Comparison of ENCODE assay signal across 8 cellular contexts in genomic region chrX:71067727-71068051, GRCh38. TPM values are rescaled to one million over a fixed set of nuclear protein-coding genes. Genes with fewer than 3 reads are reported as not detected.
DNase-seq lines count a peak whose midpoint lies in the region; ATAC-seq and TF ChIP-seq lines count a peak whose summit lies in the region.

No MANE protein-coding gene starts in this region.

- H3K27me3 ChIP-seq in SK-N-SH (ENCODE audit: insufficient read depth): peaks cover 6% of the 10 kb centered on the region; the same call in 1 of the 2 replicates

- peak overlapping the region; percentile 78 for H3K9ac ChIP-seq in SK-N-SH

- H3K9me2 ChIP-seq in SK-N-SH: no peaks in the 10 kb centered on the region

- ATAC-seq in GM18873 (IDR thresholded peaks at IDR 0.05; ENCODE audit: low FRiP score, unreplicated experiment) (no peak), HG02981 (IDR thresholded peaks at IDR 0.05; ENCODE audit: unreplicated experiment) (no peak)

- peak overlapping the region; percentile 62 to 71 for H3K4me3 ChIP-seq in SK-N-SH (ENCODE audit: low read depth in 2 of 2, low read length in 1 of 2)
- peak overlapping the region; percentile 73 for H3K4me3 ChIP-seq in fibroblast of the aortic adventitia (ENCODE audit: low read depth, low read length)

- WGBS in SK-N-SH (ENCODE audit: low lambda C conversion rate): 2% methylated on average over 11 of the region's 11 CpGs

- no peak for DNase-seq in activated T-cell treated with anti-CD3 and anti-CD28 coated beads, Interleukin-2, amount 50 U/mL, for 24 hours
- no peak for DNase-seq in activated T-cell treated with anti-CD3 and anti-CD28 coated beads, Interleukin-2, amount 50 U/mL, for 1 hour
- no peak for DNase-seq in SK-N-SH
- no peak for DNase-seq in fibroblast of the aortic adventitia (ENCODE audit: low read depth)
- DNase-seq in progenitor cell of endocrine pancreas (ENCODE audit: low spot score, unreplicated experiment): no peak
- no peak for DNase-seq in NCI-H2081 (lab: John Stamatoyannopoulos, UW)

- TF ChIP-seq RAD21 in SK-N-SH (IDR thresholded peaks at IDR 0.05; ENCODE audit: low read length): no peak

- POLR2A ChIA-PET in SK-N-SH (lab: Yijun Ruan, JAX): no interaction called here

- no peaks in the 10 kb centered on the region; the same call in 1 of the 2 replicates for H3K9me3 ChIP-seq in SK-N-SH

- H3K4me1 ChIP-seq in SK-N-SH (ENCODE audit: control insufficient read depth in 1 of 2, insufficient read depth in 2 of 2, low read depth in 1 of 2, low read length in 1 of 2): no peaks in the 10 kb centered on the region

- peaks cover 29% of the 10 kb centered on the region for H3K36me3 Mint-ChIP-seq in activated T-cell treated with anti-CD3 and anti-CD28 coated beads, Interleukin-2, amount 50 U/mL, for 24 hours (ENCODE audit: low read depth)
- peaks cover under 1% of the 10 kb centered on the region for H3K36me3 Mint-ChIP-seq in progenitor cell of endocrine pancreas (ENCODE audit: insufficient read depth)

- H3K4me2 ChIP-seq in SK-N-SH: peak overlapping the region; percentile 63

- CTCF ChIA-PET in SK-N-SH (lab: Yijun Ruan, JAX): interaction anchor here (1.3 kb wide), 1 partner anchor 61 kb away, joined by 3 read pairs; no protein-coding TSS in a partner anchor

- H3K79me2 ChIP-seq in SK-N-SH (ENCODE audit: insufficient read depth): peaks cover 48% of the 10 kb centered on the region

- peaks cover 18% of the 10 kb centered on the region for H3K4me1 Mint-ChIP-seq in activated T-cell treated with anti-CD3 and anti-CD28 coated beads, Interleukin-2, amount 50 U/mL, for 24 hours (ENCODE audit: low read depth)
- peaks cover 7% of the 10 kb centered on the region for H3K4me1 Mint-ChIP-seq in progenitor cell of endocrine pancreas (ENCODE audit: low read depth)

- peak overlapping the region; percentile 97 for H3K27ac Mint-ChIP-seq in activated T-cell treated with anti-CD3 and anti-CD28 coated beads, Interleukin-2, amount 50 U/mL, for 24 hours
- peak overlapping the region; percentile 95 for H3K27ac Mint-ChIP-seq in progenitor cell of endocrine pancreas

- TF ChIP-seq CTCF in SK-N-SH (IDR thresholded peaks at IDR 0.05) (no peak), fibroblast of the aortic adventitia (IDR thresholded peaks at IDR 0.05; ENCODE audit: insufficient read depth, low read length) (no peak), progenitor cell of endocrine pancreas (IDR thresholded peaks at IDR 0.05; ENCODE audit: unreplicated experiment) (no peak)

- peaks cover 37% of the 10 kb centered on the region for H3K27me3 Mint-ChIP-seq in activated T-cell treated with anti-CD3 and anti-CD28 coated beads, Interleukin-2, amount 50 U/mL, for 24 hours
- H3K27me3 Mint-ChIP-seq in progenitor cell of endocrine pancreas: no peaks in the 10 kb centered on the region

- H3K27ac ChIP-seq in SK-N-SH (ENCODE audit: low read depth in 2 of 2, low read length in 1 of 2): peak overlapping the region; percentile 65 to 81

- no peaks in the 10 kb centered on the region for H3F3A ChIP-seq in SK-N-SH (replicated peaks; ENCODE audit: insufficient read depth)

- H4K20me1 ChIP-seq in SK-N-SH (ENCODE audit: insufficient read depth): no peaks in the 10 kb centered on the region

- H3K9me3 Mint-ChIP-seq in activated T-cell treated with anti-CD3 and anti-CD28 coated beads, Interleukin-2, amount 50 U/mL, for 24 hours: no peaks in the 10 kb centered on the region
- H3K9me3 Mint-ChIP-seq in progenitor cell of endocrine pancreas (ENCODE audit: low read depth): peaks cover 22% of the 10 kb centered on the region

- TF ChIP-seq EP300 in SK-N-SH (IDR thresholded peaks at IDR 0.05; ENCODE audit: borderline replicate concordance in 1 of 2, low read depth in 1 of 2, low read length in 1 of 2): no peak

- peak overlapping the region; percentile 70 for H2AFZ ChIP-seq in SK-N-SH (ENCODE audit: low read depth)

- peak overlapping the region; percentile 85 for H3K4me3 Mint-ChIP-seq in activated T-cell treated with anti-CD3 and anti-CD28 coated beads, Interleukin-2, amount 50 U/mL, for 24 hours
- H3K4me3 Mint-ChIP-seq in progenitor cell of endocrine pancreas (ENCODE audit: low read depth): peak overlapping the region; percentile 96

- peaks cover 0 to 6% of the 10 kb centered on the region in 2 experiments for H3K36me3 ChIP-seq in SK-N-SH (replicated peaks in 1 of 2; ENCODE audit: control insufficient read depth in 1 of 2, insufficient read depth in 2 of 2, low read length in 1 of 2)

TF ChIP-seq in SK-N-SH, 30 proteins besides CTCF, POLR2A, EP300 and RAD21 (continues in another document):
- TF ChIP-seq FOXJ3 (CRISPR knock-in tag; IDR thresholded peaks at IDR 0.05): no peak
- no peak for TF ChIP-seq IRF3 (IDR thresholded peaks at IDR 0.05; ENCODE audit: low read depth, low read length)
- no peak for TF ChIP-seq ZBTB33 (IDR thresholded peaks at IDR 0.05; ENCODE audit: borderline replicate concordance, low read depth)
- TF ChIP-seq PBX3 (IDR thresholded peaks at IDR 0.05): no peak
- no peak for TF ChIP-seq JUND (IDR thresholded peaks at IDR 0.05)
- no peak for TF ChIP-seq GATA2 (CRISPR knock-in tag; IDR thresholded peaks at IDR 0.05)
- no peak for TF ChIP-seq NRF1 (IDR thresholded peaks at IDR 0.05; ENCODE audit: low read depth, low read length)
- no peak for TF ChIP-seq RXRA (IDR thresholded peaks at IDR 0.05; ENCODE audit: borderline replicate concordance, low read depth)
- TF ChIP-seq RFX5 (IDR thresholded peaks at IDR 0.05; ENCODE audit: low read length): no peak

RNA-seq across cellular contexts. Expression of gene SNX12, which starts 0.4 kb away (rescaled TPM):
- 39.8 and 51.5 TPM in 2 replicates for polyA plus RNA-seq in SK-N-SH (2012; rRNA removed)
- polyA plus RNA-seq in SK-N-SH (2012; cell fraction: cytosol; rRNA removed): 40.3 and 44.1 TPM in 2 replicates
- 27.2 and 35.8 TPM in 2 replicates for polyA plus RNA-seq in SK-N-SH (2012; cell fraction: nucleus; rRNA removed)
- total RNA-seq in fibroblast of the aortic adventitia (ENCODE audit: low replicate concordance): 61.7 and 64.1 TPM in 2 replicates
- total RNA-seq in progenitor cell of endocrine pancreas: 68.9 and 77.0 TPM in 2 replicates

RNA-seq across cellular contexts. Expression of gene FOXO4, which starts 28.0 kb away (rescaled TPM):
- 1.9 TPM in 2 replicates for polyA plus RNA-seq in SK-N-SH (2012; rRNA removed)
- 1.7 and 1.9 TPM in 2 replicates for polyA plus RNA-seq in SK-N-SH (2012; cell fraction: cytosol; rRNA removed)
- polyA plus RNA-seq in SK-N-SH (2012; cell fraction: nucleus; rRNA removed): 3.9 and 5.6 TPM in 2 replicates
- 4.2 and 75.8 TPM in 2 replicates for total RNA-seq in fibroblast of the aortic adventitia (ENCODE audit: low replicate concordance)
- total RNA-seq in progenitor cell of endocrine pancreas: 35.1 and 41.0 TPM in 2 replicates

RNA-seq across cellular contexts. Expression of gene CXorf65, which starts 38.9 kb away (rescaled TPM):
- polyA plus RNA-seq in SK-N-SH (2012; rRNA removed): not detected in 2 replicates
- not detected in 2 replicates for polyA plus RNA-seq in SK-N-SH (2012; cell fraction: cytosol; rRNA removed)
- polyA plus RNA-seq in SK-N-SH (2012; cell fraction: nucleus; rRNA removed): not detected in 2 replicates
- total RNA-seq in fibroblast of the aortic adventitia (ENCODE audit: low replicate concordance) (not detected in 2 replicates), progenitor cell of endocrine pancreas (not detected in 2 replicates)

RNA-seq across cellular contexts. Expression of gene IL2RG, which starts 43.7 kb away (rescaled TPM):
- 0.24 TPM in 1 of 2 replicates, not detected in the other for polyA plus RNA-seq in SK-N-SH (2012; rRNA removed)
- 0.05 and 0.10 TPM in 2 replicates for polyA plus RNA-seq in SK-N-SH (2012; cell fraction: cytosol; rRNA removed)
- polyA plus RNA-seq in SK-N-SH (2012; cell fraction: nucleus; rRNA removed): 0.15 TPM in 1 of 2 replicates, not detected in the other
- total RNA-seq in fibroblast of the aortic adventitia (ENCODE audit: low replicate concordance) (not detected in 2 replicates), progenitor cell of endocrine pancreas (0.16 and 0.41 TPM in 2 replicates)

RNA-seq across cellular contexts. Expression of gene MED12, which starts 50.7 kb away (rescaled TPM):
- 11.3 and 18.5 TPM in 2 replicates for polyA plus RNA-seq in SK-N-SH (2012; rRNA removed)
- polyA plus RNA-seq in SK-N-SH (2012; cell fraction: cytosol; rRNA removed): 8.6 and 9.8 TPM in 2 replicates
- polyA plus RNA-seq in SK-N-SH (2012; cell fraction: nucleus; rRNA removed): 51.1 and 57.3 TPM in 2 replicates
- total RNA-seq in fibroblast of the aortic adventitia (ENCODE audit: low replicate concordance) (12.4 and 24.3 TPM in 2 replicates), progenitor cell of endocrine pancreas (106 and 123 TPM in 2 replicates)
